35 cellular contexts compared by ENCODE assay signal in genomic region chr2:147777408-147777807, GRCh38.
A peak's percentile ranks its signal among the peaks of the same experiment; 100 is the strongest.
DNase-seq lines count a peak whose midpoint lies in the region; ATAC-seq and TF ChIP-seq lines count a peak whose summit lies in the region.
"Had no signal": no experiment of that assay in that cellular context is flagged by ENCODE, and none has a peak within 500 bp of the region (broad histone marks: within the 10 kb centered on the region; RNA-seq: fewer than 3 reads in every experiment).

No MANE protein-coding gene starts in this region.

- H2BK20ac ChIP-seq in H9 (ENCODE audit: low read depth, low read length, poor library complexity, severe bottlenecking), result no peak overlapping the region

- no peak overlapping the region for H3K9ac ChIP-seq in H9 (ENCODE audit: extremely low read depth, insufficient read length, low read length)
- H3K9ac ChIP-seq: BLaER1; BLaER1 treated with 17β-estradiol and CSF1 and Interleukin-3, amounts not matched to agents 10 nM and 100 nM had no signal

- no peak overlapping the region for H4K8ac ChIP-seq in H9 (replicated peaks; ENCODE audit: insufficient read length, low read depth, low read length)

- no peak overlapping the region for H2AK5ac ChIP-seq in H9 (ENCODE audit: insufficient read length, low read length)

- H3K27me3 Mint-ChIP-seq in H9 (ENCODE audit: low read depth), result no peaks in the 10 kb centered on the region
- H3K27me3 Mint-ChIP-seq in activated naive CD8-positive, alpha-beta T cell treated with anti-CD3 and anti-CD28 coated beads, Interleukin-2, amount 50 U/mL, for 24 hours, result no peaks in the 10 kb centered on the region
- H3K27me3 Mint-ChIP-seq: CD4-positive, alpha-beta T cell; CD4-positive, CD25-positive, alpha-beta regulatory T cell; CD8-positive, alpha-beta memory T cell had no signal

- no peak for TF ChIP-seq CTCF in H9 (conservative IDR thresholded peaks at IDR 0.05)
- no peak for TF ChIP-seq CTCF in HEK293 (tag by site-specific recombination; IDR thresholded peaks at IDR 0.05)

- H2AFZ ChIP-seq in H9 (ENCODE audit: low read length), result no peak overlapping the region

- H3K4me1 ChIP-seq in H9 (ENCODE audit: insufficient read depth, low read length) (peaks cover 3% of the 10 kb centered on the region; the same call in 1 of the 2 replicates), HEK293 (ENCODE audit: control insufficient read depth, insufficient read depth, low read length) (no peaks in the 10 kb centered on the region)
- H3K4me1 ChIP-seq: A549; BE2C; BLaER1; BLaER1 treated with 17β-estradiol and CSF1 and Interleukin-3, amounts not matched to agents 10 nM and 100 nM; Caco-2 had no signal

- H3K79me1 ChIP-seq in H9 (ENCODE audit: insufficient read depth, low read depth, low read length, poor library complexity, severe bottlenecking), result no peaks in the 10 kb centered on the region

- POLR2A ChIA-PET in HEK293 (lab: Yijun Ruan, JAX), result no interaction called here

- H3K4me3 ChIP-seq in HEK293 (ENCODE audit: low read depth, low read length), result no peak overlapping the region
- H3K4me3 ChIP-seq: A549; BLaER1; BLaER1 treated with 17β-estradiol and CSF1 and Interleukin-3, amounts not matched to agents 10 nM and 100 nM had no signal

- H3K4ac ChIP-seq in H9 (ENCODE audit: low read depth, low read length), result no peak overlapping the region

- no peaks in the 10 kb centered on the region for H3K36me3 ChIP-seq in HEK293 (ENCODE audit: control insufficient read depth in 2 of 2, insufficient read depth in 1 of 2, low read length in 2 of 2)
- H3K36me3 ChIP-seq: BE2C; BLaER1; BLaER1 treated with 17β-estradiol and CSF1 and Interleukin-3, amounts not matched to agents 10 nM and 100 nM had no signal

- H3K14ac ChIP-seq in H9 (ENCODE audit: insufficient read depth, low read length), result no peak overlapping the region

- no peak overlapping the region for H3T11ph ChIP-seq in H9 (ENCODE audit: low read length)

- H2BK12ac ChIP-seq in H9 (ENCODE audit: insufficient read length, low read depth, low read length), result no peak overlapping the region

- CTCF ChIA-PET in HEK293 (lab: Yijun Ruan, JAX), result interaction anchor here (0.7 kb wide), 1 partner anchor 245 kb away, joined by 3 read pairs; no protein-coding TSS in a partner anchor

- H3K56ac ChIP-seq in H9 (ENCODE audit: insufficient read length, low read depth, low read length), result no peak overlapping the region

- no peak overlapping the region for H3K4me3 Mint-ChIP-seq in H9
- no peak overlapping the region for H3K4me3 Mint-ChIP-seq in activated naive CD8-positive, alpha-beta T cell treated with anti-CD3 and anti-CD28 coated beads, Interleukin-2, amount 50 U/mL, for 24 hours
- H3K4me3 Mint-ChIP-seq: B cell; CD14-positive monocyte; CD4-positive, alpha-beta memory T cell; CD4-positive, alpha-beta T cell; CD4-positive, CD25-positive, alpha-beta regulatory T cell; CD8-positive, alpha-beta memory T cell; CD8-positive, alpha-beta T cell had no signal

- DNase-seq in NCI-H2171 treated with DMSO at 0.1 percent for 48 hours (lab: John Stamatoyannopoulos, UW), result peak; percentile 19
- no peak for DNase-seq in NCI-H2171 (lab: John Stamatoyannopoulos, UW)
- DNase-seq in H9, result no peak
- peak; percentile 54 for DNase-seq in left kidney (ENCODE audit: low read depth, low spot score)
- DNase-seq in activated naive CD8-positive, alpha-beta T cell treated with anti-CD3 and anti-CD28 coated beads, Interleukin-2, amount 50 U/mL, for 24 hours, result no peak
- DNase-seq: 8988T; ACHN; AML-193; BE2C; C1 segment of cervical spinal cord; Caco-2; Calu3; CD4-positive, alpha-beta memory T cell; CD4-positive, alpha-beta T cell; CD4-positive, CD25-positive, alpha-beta regulatory T cell; CD8-positive, alpha-beta memory T cell; CD8-positive, alpha-beta T cell; COR-L47; DMS 273 treated with DMSO at 0.1 percent for 48 hours; DMS153; DMS53; DMS79; DMS79 treated with DMSO at 0.1 percent for 48 hours; DND-41; EL had no signal

- H3K27ac ChIP-seq in H9 (ENCODE audit: insufficient read length, low read depth, low read length) (no peak overlapping the region), HEK293 (ENCODE audit: extremely low read depth, low read depth, low read length) (no peak overlapping the region)
- H3K27ac ChIP-seq: 22Rv1; A549; BLaER1; BLaER1 treated with 17β-estradiol and CSF1 and Interleukin-3, amounts not matched to agents 10 nM and 100 nM; C4-2B had no signal

- H3K18ac ChIP-seq in H9 (ENCODE audit: insufficient read length, low read depth, low read length), result no peak overlapping the region

- H2BK120ac ChIP-seq in H9 (ENCODE audit: low read depth, low read length, poor library complexity, severe bottlenecking), result no peak overlapping the region

- WGBS in H9 (ENCODE audit: extremely low coverage, insufficient read length, low lambda C conversion rate), result no CpG with 5 or more reads among the region's 2 CpGs

- no peak overlapping the region for H2BK15ac ChIP-seq in H9 (ENCODE audit: low read depth, low read length)

- H3K9me3 Mint-ChIP-seq in H9, result no peaks in the 10 kb centered on the region
- no peaks in the 10 kb centered on the region for H3K9me3 Mint-ChIP-seq in activated naive CD8-positive, alpha-beta T cell treated with anti-CD3 and anti-CD28 coated beads, Interleukin-2, amount 50 U/mL, for 24 hours
- H3K9me3 Mint-ChIP-seq: CD4-positive, alpha-beta T cell; CD8-positive, alpha-beta T cell had no signal

- no peak overlapping the region for H3K23ac ChIP-seq in H9 (ENCODE audit: insufficient read length, low read depth, low read length)

- H3K36me3 Mint-ChIP-seq in H9 (ENCODE audit: insufficient read depth in 1 of 3, low read depth in 3 of 3), result no peaks in the 10 kb centered on the region
- H3K36me3 Mint-ChIP-seq in activated naive CD8-positive, alpha-beta T cell treated with anti-CD3 and anti-CD28 coated beads, Interleukin-2, amount 50 U/mL, for 24 hours (ENCODE audit: low read depth), result no peaks in the 10 kb centered on the region
- H3K36me3 Mint-ChIP-seq: CD14-positive monocyte; CD4-positive, alpha-beta memory T cell; CD4-positive, CD25-positive, alpha-beta regulatory T cell; CD8-positive, alpha-beta memory T cell; CD8-positive, alpha-beta T cell had no signal

- H2BK5ac ChIP-seq in H9 (ENCODE audit: insufficient read length, low read length), result no peak overlapping the region

- H3K9me3 ChIP-seq in H9 (ENCODE audit: control insufficient read depth, low read depth, low read length), result no peaks in the 10 kb centered on the region
- H3K9me3 ChIP-seq in HEK293 (ENCODE audit: control insufficient read depth, insufficient read depth, low read depth, low read length), result no peaks in the 10 kb centered on the region
- H3K9me3 ChIP-seq: A549; BE2C; BLaER1; BLaER1 treated with 17β-estradiol and CSF1 and Interleukin-3, amounts not matched to agents 10 nM and 100 nM; Caco-2 had no signal

- no peaks in the 10 kb centered on the region for H3K23me2 ChIP-seq in H9 (ENCODE audit: insufficient read length, low read depth, low read length, poor library complexity, severe bottlenecking)

- peaks cover 8 to 13% of the 10 kb centered on the region in 2 experiments for H3K4me1 Mint-ChIP-seq in H9
- H3K4me1 Mint-ChIP-seq in activated naive CD8-positive, alpha-beta T cell treated with anti-CD3 and anti-CD28 coated beads, Interleukin-2, amount 50 U/mL, for 24 hours, result no peaks in the 10 kb centered on the region
- H3K4me1 Mint-ChIP-seq: B cell; CD14-positive monocyte; CD4-positive, CD25-positive, alpha-beta regulatory T cell; CD8-positive, alpha-beta memory T cell had no signal

- no peaks in the 10 kb centered on the region for H3K27me3 ChIP-seq in H9 (ENCODE audit: insufficient read depth, low read length)
- H3K27me3 ChIP-seq: BE2C; BLaER1; BLaER1 treated with 17β-estradiol and CSF1 and Interleukin-3, amounts not matched to agents 10 nM and 100 nM had no signal

- H3K79me2 ChIP-seq in H9 (ENCODE audit: insufficient read depth, low read length), result no peaks in the 10 kb centered on the region

- no peaks in the 10 kb centered on the region for H4K20me1 ChIP-seq in H9 (ENCODE audit: control insufficient read depth, insufficient read depth, insufficient read length)
- H4K20me1 ChIP-seq: BLaER1; BLaER1 treated with 17β-estradiol and CSF1 and Interleukin-3, amounts not matched to agents 10 nM and 100 nM had no signal

- H4K5ac ChIP-seq in H9 (ENCODE audit: insufficient read length, low read depth, low read length), result no peak overlapping the region

- ATAC-seq in activated naive CD8-positive, alpha-beta T cell treated with anti-CD3 and anti-CD28 coated beads, Interleukin-2, amount 50 U/mL, for 24 hours, result no peak
- ATAC-seq in HG02571 (IDR thresholded peaks at IDR 0.05; ENCODE audit: unreplicated experiment), result no peak
- no peak for ATAC-seq in HG02970 (IDR thresholded peaks at IDR 0.05; ENCODE audit: low FRiP score, unreplicated experiment)
- ATAC-seq: A549; CD8-positive, alpha-beta T cell had no signal

- H4K91ac ChIP-seq in H9 (ENCODE audit: insufficient read length, low read depth, low read length), result no peak overlapping the region

- H3K27ac Mint-ChIP-seq in H9, result peak overlapping the region in 2 of 3 experiments; percentile 41 to 61; a peak in 3 of 7 replicates
- H3K27ac Mint-ChIP-seq in activated naive CD8-positive, alpha-beta T cell treated with anti-CD3 and anti-CD28 coated beads, Interleukin-2, amount 50 U/mL, for 24 hours, result no peak overlapping the region
- H3K27ac Mint-ChIP-seq: B cell; CD14-positive monocyte; CD4-positive, alpha-beta memory T cell; CD4-positive, alpha-beta T cell; CD4-positive, CD25-positive, alpha-beta regulatory T cell; CD8-positive, alpha-beta memory T cell; CD8-positive, alpha-beta T cell had no signal

- no peak overlapping the region for H3K4me2 ChIP-seq in H9 (ENCODE audit: insufficient read depth, insufficient read length, low read length)
- H3K4me2 ChIP-seq: A549; BLaER1; BLaER1 treated with 17β-estradiol and CSF1 and Interleukin-3, amounts not matched to agents 10 nM and 100 nM had no signal

TF ChIP-seq in HEK293, 187 proteins besides CTCF, POLR2A, EP300 and RAD21:
- TF ChIP-seq ZNF747 (tag by site-specific recombination; IDR thresholded peaks at IDR 0.05) (no peak), PRDM1 (tag by site-specific recombination; IDR thresholded peaks at IDR 0.05) (peak; percentile 34; the same call in 1 of the 2 replicates), GLI4 (tag by site-specific recombination; IDR thresholded peaks at IDR 0.05) (no peak), ZNF426 (tag by site-specific recombination; IDR thresholded peaks at IDR 0.05) (no peak), ZNF560 (tag by site-specific recombination; IDR thresholded peaks at IDR 0.05; ENCODE audit: borderline replicate concordance) (no peak), EGR2 (tag by site-specific recombination; IDR thresholded peaks at IDR 0.05; ENCODE audit: low read depth) (peak; percentile 63), ZNF366 (tag by site-specific recombination; conservative IDR thresholded peaks at IDR 0.05) (no peak), ZNF629 (tag by site-specific recombination; IDR thresholded peaks at IDR 0.05) (no peak), SCRT1 (tag by site-specific recombination; IDR thresholded peaks at IDR 0.05; ENCODE audit: borderline replicate concordance) (no peak), ZFHX2 (tag by site-specific recombination; conservative IDR thresholded peaks at IDR 0.05) (peak; percentile 71), ZNF623 (tag by site-specific recombination; IDR thresholded peaks at IDR 0.05) (no peak), ZNF394 (tag by site-specific recombination; IDR thresholded peaks at IDR 0.05; ENCODE audit: borderline replicate concordance) (no peak)
TF ChIP-seq in HEK293: peak in this region for 3.

Comparison
In these comparisons a context has a peak if more than half of its experiments do, and no peak if none do; other contexts are left out.
1. DNase-seq: peak in NCI-H2171 treated with DMSO at 0.1 percent for 48 hours (single experiment) and left kidney (single experiment); none in NCI-H2171 (single experiment), H9 (single experiment) and activated naive CD8-positive, alpha-beta T cell treated with anti-CD3 and anti-CD28 coated beads, Interleukin-2, amount 50 U/mL, for 24 hours (single experiment).